In genomic region chr7:140673063-140673769, GRCh38 we compare ENCODE assay signal across 8 cellular contexts. TPM values are rescaled to one million over a fixed set of nuclear protein-coding genes. Genes with fewer than 3 reads are reported as not detected.
A peak's percentile ranks its signal among the peaks of the same experiment; 100 is the strongest.
DNase-seq lines count a peak whose midpoint lies in the region; ATAC-seq and TF ChIP-seq lines count a peak whose summit lies in the region.

No MANE protein-coding gene starts in this region.

- POLR2A ChIA-PET in CD8-positive, alpha-beta T cell (lab: Charles Lee) = interaction anchor here (0.7 to 2.3 kb wide), 11 partner anchors 9 to 1065 kb away, joined by 3 to 15 read pairs (median 4); partner anchors contain the start of genes MRPS33, NDUFB2 and SSBP1

- peak; percentile 77 for ATAC-seq in CD8-positive, alpha-beta T cell
- ATAC-seq in GM19395 (IDR thresholded peaks at IDR 0.05; ENCODE audit: unreplicated experiment) (peak; percentile 43), HG03571 (IDR thresholded peaks at IDR 0.05; ENCODE audit: unreplicated experiment) (peak; percentile 41), GM18870 (IDR thresholded peaks at IDR 0.05; ENCODE audit: unreplicated experiment) (no peak)

- H3K4me1 ChIP-seq in CD8-positive, alpha-beta T cell (ENCODE audit: insufficient read depth, low read length) = peaks cover 22% of the 10 kb centered on the region

- H3K27ac Mint-ChIP-seq in CD8-positive, alpha-beta T cell = peak overlapping the region; percentile 93
- peak overlapping the region; percentile 53 to 87 (median 82) for H3K27ac Mint-ChIP-seq in immature natural killer cell

- no peak for TF ChIP-seq CTCF in CD8-positive, alpha-beta T cell (IDR thresholded peaks at IDR 0.05)

- no peaks in the 10 kb centered on the region for H3K9me3 Mint-ChIP-seq in CD8-positive, alpha-beta T cell
- H3K9me3 Mint-ChIP-seq in immature natural killer cell = no peaks in the 10 kb centered on the region

- peak; percentile 30 to 79 (median 64) for DNase-seq in CD8-positive, alpha-beta T cell
- DNase-seq in T-helper 1 cell (peak; percentile 18 to 66 (median 48)), astrocyte of the hippocampus (ENCODE audit: low read depth, low spot score) (peak; percentile 65), immature natural killer cell (peak in 1 of 3 donors; percentile 60)
- peak; percentile 60 for DNase-seq in stimulated activated CD4-positive, alpha-beta T cell treated with anti-CD3 and anti-CD28 coated beads, Interleukin-12 subunit alpha, Interleukin-12 subunit beta, amount 100 ng/mL, for 4 hours

- peak overlapping the region; percentile 88 for H3K4me3 Mint-ChIP-seq in CD8-positive, alpha-beta T cell
- H3K4me3 Mint-ChIP-seq in immature natural killer cell = peak overlapping the region; percentile 82 to 89 (median 85)

- H3K9me3 ChIP-seq in CD8-positive, alpha-beta T cell (ENCODE audit: low read length) = no peaks in the 10 kb centered on the region

- peaks cover 24% of the 10 kb centered on the region for H3K36me3 Mint-ChIP-seq in CD8-positive, alpha-beta T cell
- H3K36me3 Mint-ChIP-seq in immature natural killer cell = peaks cover 5 to 13% (median 10%) of the 10 kb centered on the region in 3 donors

- peak overlapping the region; percentile 56 for H3K4me3 ChIP-seq in CD8-positive, alpha-beta T cell (ENCODE audit: low read depth, low read length)

- H3K27ac ChIP-seq in CD8-positive, alpha-beta T cell (ENCODE audit: low read depth, low read length) = peak overlapping the region; percentile 80

- H3K27me3 Mint-ChIP-seq in CD8-positive, alpha-beta T cell (ENCODE audit: low read depth) = no peaks in the 10 kb centered on the region
- H3K27me3 Mint-ChIP-seq in immature natural killer cell (ENCODE audit: low read depth in 3 of 3) = peaks cover 0 to 3% (median 2%) of the 10 kb centered on the region in 3 donors

- H3K4me1 Mint-ChIP-seq in CD8-positive, alpha-beta T cell (ENCODE audit: low read depth) = peaks cover 41% of the 10 kb centered on the region
- peaks cover 29 to 36% of the 10 kb centered on the region in 2 donors for H3K4me1 Mint-ChIP-seq in immature natural killer cell

- peaks cover 8% of the 10 kb centered on the region for H3K36me3 ChIP-seq in CD8-positive, alpha-beta T cell (ENCODE audit: insufficient read depth, low read length)

- CTCF ChIA-PET in CD8-positive, alpha-beta T cell (lab: Charles Lee) = interaction anchor here (0.8 to 1.2 kb wide), 6 partner anchors 12 to 338 kb away, joined by 3 read pairs; no protein-coding TSS in a partner anchor

- no peaks in the 10 kb centered on the region for H3K27me3 ChIP-seq in CD8-positive, alpha-beta T cell (ENCODE audit: insufficient read depth, low read length)

- intact Hi-C loops in CD8-positive, alpha-beta T cell (cut with DNase I, micrococcal nuclease) = loop anchor here (1.0 to 10.0 kb wide), 10 partner anchors 23 to 1332 kb away; partner anchors contain the start of genes FMC1 (in 2 of the 2), MKRN1 (in 2 of the 2), NDUFB2 (in 2 of the 2) and BRAF (in 1 of the 2)

RNA-seq across cellular contexts. Expression of gene ADCK2, which starts 0.5 kb away (rescaled TPM):
- total RNA-seq in CD8-positive, alpha-beta T cell = 10 to 100 TPM; 15.4 to 17.0 TPM
- 10 to 100 TPM; 27.8 to 37.1 (median 33.9) TPM for polyA plus RNA-seq in immature natural killer cell

RNA-seq across cellular contexts. Expression of gene NDUFB2, which starts 23.3 kb away (rescaled TPM):
- total RNA-seq in CD8-positive, alpha-beta T cell = 10 to 100 TPM; 83.9 to 84.5 TPM
- polyA plus RNA-seq in immature natural killer cell = 1,000 to 10,000 TPM in 1 of 3 donors, 100 to 1,000 TPM in 2; 742 to 1,051 (median 942) TPM

RNA-seq across cellular contexts. Expression of gene DENND2A, which starts 32.6 kb away (rescaled TPM):
- under 1 TPM in 1 of 2 experiments, not detected in 1; 0.27 TPM for total RNA-seq in CD8-positive, alpha-beta T cell
- not detected for polyA plus RNA-seq in immature natural killer cell
